ENCODE assay signal across 1 cellular context in genomic region chrX:50889582-50889981, GRCh38.
TF ChIP-seq lines count a peak whose summit lies in the region.

No MANE protein-coding gene starts in this region.

TF ChIP-seq in HCT116, 20 proteins besides CTCF, POLR2A, EP300 and RAD21 (continued from another document):
- TF ChIP-seq ZBTB33 (IDR thresholded peaks at IDR 0.05; ENCODE audit: extremely low read depth, insufficient replicate concordance, low read length) = no peak
- TF ChIP-seq POLR2AphosphoS5 (IDR thresholded peaks at IDR 0.05; ENCODE audit: low read depth, low read length) = no peak
- TF ChIP-seq JUND (IDR thresholded peaks at IDR 0.05) = no peak
- TF ChIP-seq EZH2phosphoT487 (IDR thresholded peaks at IDR 0.05; ENCODE audit: borderline replicate concordance) = no peak
- no peak for TF ChIP-seq ZNF274 (IDR thresholded peaks at IDR 0.05; ENCODE audit: low read depth, low read length)
- no peak for TF ChIP-seq FOSL1 (IDR thresholded peaks at IDR 0.05; ENCODE audit: low read depth)
- TF ChIP-seq, protein P1, sequence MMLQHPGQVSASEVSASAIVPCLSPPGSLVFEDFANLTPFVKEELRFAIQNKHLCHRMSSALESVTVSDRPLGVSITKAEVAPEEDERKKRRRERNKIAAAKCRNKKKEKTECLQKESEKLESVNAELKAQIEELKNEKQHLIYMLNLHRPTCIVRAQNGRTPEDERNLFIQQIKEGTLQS (IDR thresholded peaks at IDR 0.05) = no peak
